ENCODE assay signal across 3 cellular contexts in the genomic region with DNA sequence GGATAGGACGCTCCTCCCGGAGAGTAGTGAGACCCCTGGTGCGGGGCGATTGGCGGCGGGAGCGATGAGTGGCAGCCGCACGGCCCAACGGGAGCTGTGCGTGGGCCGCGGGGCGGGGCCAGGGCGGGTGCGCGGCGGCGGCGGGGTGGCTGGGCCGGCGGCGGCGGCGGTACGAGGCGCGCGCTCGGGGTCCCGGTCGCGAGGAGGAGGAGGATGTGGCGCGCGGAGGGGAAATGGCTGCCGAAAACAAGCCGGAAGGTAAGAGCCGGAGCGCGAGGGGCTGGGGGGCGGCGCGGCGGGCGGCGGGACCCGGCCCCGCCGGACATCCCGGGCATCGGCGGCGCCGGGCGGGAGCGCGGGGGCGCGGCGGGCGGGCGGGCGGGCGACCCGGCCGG.
TF ChIP-seq lines count a peak whose summit lies in the region.

A gene with protein sequence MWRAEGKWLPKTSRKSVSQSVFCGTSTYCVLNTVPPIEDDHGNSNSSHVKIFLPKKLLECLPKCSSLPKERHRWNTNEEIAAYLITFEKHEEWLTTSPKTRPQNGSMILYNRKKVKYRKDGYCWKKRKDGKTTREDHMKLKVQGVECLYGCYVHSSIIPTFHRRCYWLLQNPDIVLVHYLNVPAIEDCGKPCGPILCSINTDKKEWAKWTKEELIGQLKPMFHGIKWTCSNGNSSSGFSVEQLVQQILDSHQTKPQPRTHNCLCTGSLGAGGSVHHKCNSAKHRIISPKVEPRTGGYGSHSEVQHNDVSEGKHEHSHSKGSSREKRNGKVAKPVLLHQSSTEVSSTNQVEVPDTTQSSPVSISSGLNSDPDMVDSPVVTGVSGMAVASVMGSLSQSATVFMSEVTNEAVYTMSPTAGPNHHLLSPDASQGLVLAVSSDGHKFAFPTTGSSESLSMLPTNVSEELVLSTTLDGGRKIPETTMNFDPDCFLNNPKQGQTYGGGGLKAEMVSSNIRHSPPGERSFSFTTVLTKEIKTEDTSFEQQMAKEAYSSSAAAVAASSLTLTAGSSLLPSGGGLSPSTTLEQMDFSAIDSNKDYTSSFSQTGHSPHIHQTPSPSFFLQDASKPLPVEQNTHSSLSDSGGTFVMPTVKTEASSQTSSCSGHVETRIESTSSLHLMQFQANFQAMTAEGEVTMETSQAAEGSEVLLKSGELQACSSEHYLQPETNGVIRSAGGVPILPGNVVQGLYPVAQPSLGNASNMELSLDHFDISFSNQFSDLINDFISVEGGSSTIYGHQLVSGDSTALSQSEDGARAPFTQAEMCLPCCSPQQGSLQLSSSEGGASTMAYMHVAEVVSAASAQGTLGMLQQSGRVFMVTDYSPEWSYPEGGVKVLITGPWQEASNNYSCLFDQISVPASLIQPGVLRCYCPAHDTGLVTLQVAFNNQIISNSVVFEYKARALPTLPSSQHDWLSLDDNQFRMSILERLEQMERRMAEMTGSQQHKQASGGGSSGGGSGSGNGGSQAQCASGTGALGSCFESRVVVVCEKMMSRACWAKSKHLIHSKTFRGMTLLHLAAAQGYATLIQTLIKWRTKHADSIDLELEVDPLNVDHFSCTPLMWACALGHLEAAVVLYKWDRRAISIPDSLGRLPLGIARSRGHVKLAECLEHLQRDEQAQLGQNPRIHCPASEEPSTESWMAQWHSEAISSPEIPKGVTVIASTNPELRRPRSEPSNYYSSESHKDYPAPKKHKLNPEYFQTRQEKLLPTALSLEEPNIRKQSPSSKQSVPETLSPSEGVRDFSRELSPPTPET (N-terminal part only) (plus strand): TSS at position 137 of the 395 bp plus-strand sequence. CDS start 77 bp downstream, at position 214.

TF ChIP-seq in SK-N-SH, 30 proteins besides CTCF, POLR2A, EP300 and RAD21 (continued from another document):
- TF ChIP-seq, protein P1, sequence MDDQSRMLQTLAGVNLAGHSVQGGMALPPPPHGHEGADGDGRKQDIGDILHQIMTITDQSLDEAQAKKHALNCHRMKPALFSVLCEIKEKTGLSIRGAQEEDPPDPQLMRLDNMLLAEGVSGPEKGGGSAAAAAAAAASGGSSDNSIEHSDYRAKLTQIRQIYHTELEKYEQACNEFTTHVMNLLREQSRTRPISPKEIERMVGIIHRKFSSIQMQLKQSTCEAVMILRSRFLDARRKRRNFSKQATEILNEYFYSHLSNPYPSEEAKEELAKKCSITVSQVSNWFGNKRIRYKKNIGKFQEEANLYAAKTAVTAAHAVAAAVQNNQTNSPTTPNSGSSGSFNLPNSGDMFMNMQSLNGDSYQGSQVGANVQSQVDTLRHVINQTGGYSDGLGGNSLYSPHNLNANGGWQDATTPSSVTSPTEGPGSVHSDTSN (IDR thresholded peaks at IDR 0.05), result peak; percentile 98
- TF ChIP-seq TAF1 (IDR thresholded peaks at IDR 0.05; ENCODE audit: borderline replicate concordance, low read depth, low read length), result peak; percentile 43; the same call in 1 of the 2 replicates

TF ChIP-seq in SK-N-SH treated with all-trans-retinoic acid at 6 μM for 48 hours, 23 proteins besides CTCF, POLR2A, EP300 and RAD21 (continued from another document):
- TF ChIP-seq CSRNP3 (CRISPR knock-in tag; IDR thresholded peaks at IDR 0.05) (no peak), PPARA (CRISPR knock-in tag; IDR thresholded peaks at IDR 0.05; ENCODE audit: borderline replicate concordance) (no peak), GLIS3 (CRISPR knock-in tag; IDR thresholded peaks at IDR 0.05) (no peak), SNAI2 (CRISPR knock-in tag; IDR thresholded peaks at IDR 0.05) (no peak), PATZ1 (CRISPR knock-in tag; IDR thresholded peaks at IDR 0.05; ENCODE audit: borderline replicate concordance) (no peak), ZC3H10 (CRISPR knock-in tag; IDR thresholded peaks at IDR 0.05) (no peak), CREB5 (CRISPR knock-in tag; IDR thresholded peaks at IDR 0.05; ENCODE audit: low read depth) (no peak), TCF4 (CRISPR knock-in tag; IDR thresholded peaks at IDR 0.05; ENCODE audit: borderline replicate concordance) (no peak)
TF ChIP-seq in SK-N-SH treated with all-trans-retinoic acid at 6 μM for 48 hours: peak in this region for 0.

TF ChIP-seq in K562, 482 proteins besides CTCF, POLR2A, EP300 and RAD21 (continued from another document and continues in another):
- TF ChIP-seq PBX2 (CRISPR knock-in tag; IDR thresholded peaks at IDR 0.05; ENCODE audit: low read depth) (peak; percentile 94), PBX2 (tag; conservative IDR thresholded peaks at IDR 0.05; ENCODE audit: low read depth) (no peak), ZNF347 (CRISPR knock-in tag; IDR thresholded peaks at IDR 0.05; ENCODE audit: low read depth) (no peak), BCLAF1 (IDR thresholded peaks at IDR 0.05; ENCODE audit: borderline replicate concordance in 1 of 2, control insufficient read depth in 1 of 2, low read depth in 2 of 2, low read length in 1 of 2) (no peak), STAT5A (IDR thresholded peaks at IDR 0.05; ENCODE audit: borderline replicate concordance, low read length) (no peak), RBM25 (IDR thresholded peaks at IDR 0.05; ENCODE audit: low read depth, low read length, severe bottlenecking) (peak; percentile 80), YY1 (IDR thresholded peaks at IDR 0.05; ENCODE audit: borderline replicate concordance in 1 of 3, control insufficient read depth in 1 of 3, extremely low read depth in 1 of 3, insufficient read depth in 3 of 3, insufficient read length in 1 of 3, insufficient replicate concordance in 2 of 3, low read depth in 1 of 3, low read length in 2 of 3) (peak in 2 of 3 experiments; percentile 62 to 74), RBBP5 (IDR thresholded peaks at IDR 0.05; ENCODE audit: borderline replicate concordance, insufficient read depth, low read length, poor library complexity, severe bottlenecking) (peak; percentile 29), YBX1 (IDR thresholded peaks at IDR 0.05) (no peak), TBL1XR1 (IDR thresholded peaks at IDR 0.05; ENCODE audit: low read length in 2 of 2) (0 out of 4 replicates have a peak, but pooled peaks of 1 of the 2 experiments have one; percentile 10), NONO (IDR thresholded peaks at IDR 0.05; ENCODE audit: low read depth in 2 of 2, low read length in 1 of 2) (peak in 1 of 2 experiments; percentile 64; a peak in 1 of 4 replicates)
- TF ChIP-seq, protein P2, sequence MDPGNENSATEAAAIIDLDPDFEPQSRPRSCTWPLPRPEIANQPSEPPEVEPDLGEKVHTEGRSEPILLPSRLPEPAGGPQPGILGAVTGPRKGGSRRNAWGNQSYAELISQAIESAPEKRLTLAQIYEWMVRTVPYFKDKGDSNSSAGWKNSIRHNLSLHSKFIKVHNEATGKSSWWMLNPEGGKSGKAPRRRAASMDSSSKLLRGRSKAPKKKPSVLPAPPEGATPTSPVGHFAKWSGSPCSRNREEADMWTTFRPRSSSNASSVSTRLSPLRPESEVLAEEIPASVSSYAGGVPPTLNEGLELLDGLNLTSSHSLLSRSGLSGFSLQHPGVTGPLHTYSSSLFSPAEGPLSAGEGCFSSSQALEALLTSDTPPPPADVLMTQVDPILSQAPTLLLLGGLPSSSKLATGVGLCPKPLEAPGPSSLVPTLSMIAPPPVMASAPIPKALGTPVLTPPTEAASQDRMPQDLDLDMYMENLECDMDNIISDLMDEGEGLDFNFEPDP (CRISPR knock-in tag; IDR thresholded peaks at IDR 0.05), result no peak
- TF ChIP-seq, protein P3, sequence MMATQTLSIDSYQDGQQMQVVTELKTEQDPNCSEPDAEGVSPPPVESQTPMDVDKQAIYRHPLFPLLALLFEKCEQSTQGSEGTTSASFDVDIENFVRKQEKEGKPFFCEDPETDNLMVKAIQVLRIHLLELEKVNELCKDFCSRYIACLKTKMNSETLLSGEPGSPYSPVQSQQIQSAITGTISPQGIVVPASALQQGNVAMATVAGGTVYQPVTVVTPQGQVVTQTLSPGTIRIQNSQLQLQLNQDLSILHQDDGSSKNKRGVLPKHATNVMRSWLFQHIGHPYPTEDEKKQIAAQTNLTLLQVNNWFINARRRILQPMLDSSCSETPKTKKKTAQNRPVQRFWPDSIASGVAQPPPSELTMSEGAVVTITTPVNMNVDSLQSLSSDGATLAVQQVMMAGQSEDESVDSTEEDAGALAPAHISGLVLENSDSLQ (IDR thresholded peaks at IDR 0.05), result peak; percentile 99
- TF ChIP-seq, protein P4, sequence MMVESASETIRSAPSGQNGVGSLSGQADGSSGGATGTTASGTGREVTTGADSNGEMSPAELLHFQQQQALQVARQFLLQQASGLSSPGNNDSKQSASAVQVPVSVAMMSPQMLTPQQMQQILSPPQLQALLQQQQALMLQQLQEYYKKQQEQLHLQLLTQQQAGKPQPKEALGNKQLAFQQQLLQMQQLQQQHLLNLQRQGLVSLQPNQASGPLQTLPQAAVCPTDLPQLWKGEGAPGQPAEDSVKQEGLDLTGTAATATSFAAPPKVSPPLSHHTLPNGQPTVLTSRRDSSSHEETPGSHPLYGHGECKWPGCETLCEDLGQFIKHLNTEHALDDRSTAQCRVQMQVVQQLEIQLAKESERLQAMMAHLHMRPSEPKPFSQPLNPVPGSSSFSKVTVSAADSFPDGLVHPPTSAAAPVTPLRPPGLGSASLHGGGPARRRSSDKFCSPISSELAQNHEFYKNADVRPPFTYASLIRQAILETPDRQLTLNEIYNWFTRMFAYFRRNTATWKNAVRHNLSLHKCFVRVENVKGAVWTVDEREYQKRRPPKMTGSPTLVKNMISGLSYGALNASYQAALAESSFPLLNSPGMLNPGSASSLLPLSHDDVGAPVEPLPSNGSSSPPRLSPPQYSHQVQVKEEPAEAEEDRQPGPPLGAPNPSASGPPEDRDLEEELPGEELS (CRISPR knock-in tag; IDR thresholded peaks at IDR 0.05; ENCODE audit: borderline replicate concordance), result no peak
- TF ChIP-seq, protein P5, sequence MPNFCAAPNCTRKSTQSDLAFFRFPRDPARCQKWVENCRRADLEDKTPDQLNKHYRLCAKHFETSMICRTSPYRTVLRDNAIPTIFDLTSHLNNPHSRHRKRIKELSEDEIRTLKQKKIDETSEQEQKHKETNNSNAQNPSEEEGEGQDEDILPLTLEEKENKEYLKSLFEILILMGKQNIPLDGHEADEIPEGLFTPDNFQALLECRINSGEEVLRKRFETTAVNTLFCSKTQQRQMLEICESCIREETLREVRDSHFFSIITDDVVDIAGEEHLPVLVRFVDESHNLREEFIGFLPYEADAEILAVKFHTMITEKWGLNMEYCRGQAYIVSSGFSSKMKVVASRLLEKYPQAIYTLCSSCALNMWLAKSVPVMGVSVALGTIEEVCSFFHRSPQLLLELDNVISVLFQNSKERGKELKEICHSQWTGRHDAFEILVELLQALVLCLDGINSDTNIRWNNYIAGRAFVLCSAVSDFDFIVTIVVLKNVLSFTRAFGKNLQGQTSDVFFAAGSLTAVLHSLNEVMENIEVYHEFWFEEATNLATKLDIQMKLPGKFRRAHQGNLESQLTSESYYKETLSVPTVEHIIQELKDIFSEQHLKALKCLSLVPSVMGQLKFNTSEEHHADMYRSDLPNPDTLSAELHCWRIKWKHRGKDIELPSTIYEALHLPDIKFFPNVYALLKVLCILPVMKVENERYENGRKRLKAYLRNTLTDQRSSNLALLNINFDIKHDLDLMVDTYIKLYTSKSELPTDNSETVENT (CRISPR knock-in tag; IDR thresholded peaks at IDR 0.05), result 0 out of 2 replicates have a peak, but pooled peaks have one; percentile 9
